Comparison of ENCODE assay signal across 21 cellular contexts in genomic region chr11:75152090-75152489, GRCh38. TPM values are rescaled to one million over a fixed set of nuclear protein-coding genes. Genes with fewer than 3 reads are reported as not detected.
DNase-seq lines count a peak whose midpoint lies in the region; ATAC-seq and TF ChIP-seq lines count a peak whose summit lies in the region.
"Had no signal": no experiment of that assay in that cellular context is flagged by ENCODE, and none has a peak within 500 bp of the region (broad histone marks: within the 10 kb centered on the region; RNA-seq: fewer than 3 reads in every experiment).

No MANE protein-coding gene starts in this region.

- no peak overlapping the region for H3K27ac Mint-ChIP-seq in MCF 10A (ENCODE audit: low read depth, unreplicated experiment)
- H3K27ac Mint-ChIP-seq: activated B cell treated with CpG ODN at 0.5 μM for 24 hours, IgD-negative memory B cell, natural killer cell had no signal

- ATAC-seq in left lung: no peak
- ATAC-seq in upper lobe of right lung: no peak
- ATAC-seq in GM19397 (IDR thresholded peaks at IDR 0.05; ENCODE audit: unreplicated experiment): no peak
- ATAC-seq: natural killer cell had no signal

- CTCF ChIA-PET in MCF 10A (lab: Yijun Ruan, JAX): interaction anchor here (0.8 to 4.3 kb wide), 2 partner anchors 11 to 107 kb away, joined by 3 to 18 read pairs; no protein-coding TSS in a partner anchor

- peaks cover 6% of the 10 kb centered on the region for H3K4me1 Mint-ChIP-seq in MCF 10A (ENCODE audit: insufficient read depth, unreplicated experiment)
- H3K4me1 Mint-ChIP-seq: activated B cell treated with CpG ODN at 0.5 μM for 24 hours, IgD-negative memory B cell, natural killer cell had no signal

- 40 to 65% methylated on average over 6 of the region's 6 CpGs for WGBS in sigmoid colon, 2 donors

- peaks cover 27% of the 10 kb centered on the region for H3K27me3 Mint-ChIP-seq in MCF 10A (ENCODE audit: insufficient read depth, unreplicated experiment)

- no peaks in the 10 kb centered on the region for H3K36me3 ChIP-seq in breast epithelium
- peaks cover 0 to 7% of the 10 kb centered on the region in 2 donors for H3K36me3 ChIP-seq in left lung
- H3K36me3 ChIP-seq in sigmoid colon: no peaks in the 10 kb centered on the region
- no peaks in the 10 kb centered on the region for H3K36me3 ChIP-seq in upper lobe of right lung
- H3K36me3 ChIP-seq: BLaER1 had no signal

- intact Hi-C loops in breast epithelium (cut with DNase I; ENCODE audit: low total_unique reads) (no loop called here), MCF 10A (cut with micrococcal nuclease) (no loop called here), left lung (cut with DNase I) (no loop called here), sigmoid colon (cut with DNase I) (no loop called here), upper lobe of right lung (cut with DNase I) (no loop called here)

- no TSS peak for BruUV-seq in MCF 10A (replicated peaks; lab: Mats Ljungman, UMichigan)

- H3K27ac ChIP-seq in breast epithelium (no peak overlapping the region), left lung (peak overlapping the region; percentile 26 to 46), sigmoid colon (peak overlapping the region in 2 of 4 donors; percentile 33 to 38), upper lobe of right lung (peak overlapping the region; percentile 61)
- H3K27ac ChIP-seq: BLaER1 had no signal

- H3K4me3 ChIP-seq in breast epithelium: peak overlapping the region; percentile 13 to 48 (median 28)
- H3K4me3 ChIP-seq in left lung: peak overlapping the region; percentile 21 to 53
- H3K4me3 ChIP-seq in sigmoid colon: peak overlapping the region in 3 of 4 donors; percentile 17 to 37 (median 30)
- peak overlapping the region; percentile 52 for H3K4me3 ChIP-seq in upper lobe of right lung
- H3K4me3 ChIP-seq: BLaER1 had no signal

- no peak overlapping the region for H3K4me3 Mint-ChIP-seq in MCF 10A (ENCODE audit: unreplicated experiment)
- H3K4me3 Mint-ChIP-seq: activated B cell treated with CpG ODN at 0.5 μM for 24 hours; natural killer cell; T-helper 1 cell treated with Interleukin-12 subunit alpha and Interleukin-12 subunit beta and Interleukin-4 antibody, amounts not matched to agents 30 μg/mL and 1 μg/mL, for 36 hours had no signal

- TF ChIP-seq EP300 in sigmoid colon (IDR thresholded peaks at IDR 0.05): no peak

- no peaks in the 10 kb centered on the region for H3K4me1 ChIP-seq in breast epithelium
- peaks cover 4 to 68% of the 10 kb centered on the region in 2 donors for H3K4me1 ChIP-seq in left lung
- no peaks in the 10 kb centered on the region for H3K4me1 ChIP-seq in sigmoid colon
- H3K4me1 ChIP-seq in upper lobe of right lung: peaks cover 19% of the 10 kb centered on the region

- H3K9me3 Mint-ChIP-seq in MCF 10A (ENCODE audit: unreplicated experiment): no peaks in the 10 kb centered on the region
- H3K9me3 Mint-ChIP-seq: activated B cell treated with CpG ODN at 0.5 μM for 24 hours; IgD-negative memory B cell; natural killer cell; T-helper 1 cell treated with Interleukin-12 subunit alpha and Interleukin-12 subunit beta and Interleukin-4 antibody, amounts not matched to agents 30 μg/mL and 1 μg/mL, for 36 hours had no signal

- TF ChIP-seq POLR2A in breast epithelium (IDR thresholded peaks at IDR 0.05) (no peak), sigmoid colon (IDR thresholded peaks at IDR 0.05) (no peak)

- no peaks in the 10 kb centered on the region for H3K27me3 ChIP-seq in breast epithelium
- no peaks in the 10 kb centered on the region for H3K27me3 ChIP-seq in left lung
- no peaks in the 10 kb centered on the region for H3K27me3 ChIP-seq in sigmoid colon
- H3K27me3 ChIP-seq in upper lobe of right lung: no peaks in the 10 kb centered on the region
- H3K27me3 ChIP-seq: BLaER1 had no signal

- H3K9me3 ChIP-seq in breast epithelium (no peaks in the 10 kb centered on the region), left lung (no peaks in the 10 kb centered on the region), sigmoid colon (no peaks in the 10 kb centered on the region), upper lobe of right lung (no peaks in the 10 kb centered on the region)
- H3K9me3 ChIP-seq: BLaER1 had no signal

- POLR2A ChIA-PET in MCF 10A (lab: Yijun Ruan, JAX): no interaction called here

- DNase-seq in breast epithelium (ENCODE audit: low spot score in 2 of 2) (no peak), MCF 10A (ENCODE audit: unreplicated experiment) (no peak), left lung (no peak), sigmoid colon (no peak), upper lobe of right lung (no peak), OCI-M2 (lab: John Stamatoyannopoulos, UW; ENCODE audit: unreplicated experiment) (no peak), cortex of kidney (lab: John Stamatoyannopoulos, UW) (no peak)
- DNase-seq: activated B cell treated with CpG ODN at 0.5 μM for 24 hours; activated effector memory CD4-positive, alpha-beta T cell treated with anti-CD3 and anti-CD28 coated beads, Interleukin-2, amount 50 U/mL, for 16 hours; hippocampal formation; kidney glomerular epithelial cell; natural killer cell had no signal

- TF ChIP-seq CTCF in breast epithelium (IDR thresholded peaks at IDR 0.05) (no peak), MCF 10A (IDR thresholded peaks at IDR 0.05; ENCODE audit: unreplicated experiment) (no peak), left lung (IDR thresholded peaks at IDR 0.05) (no peak), sigmoid colon (IDR thresholded peaks at IDR 0.05) (no peak), upper lobe of right lung (IDR thresholded peaks at IDR 0.05) (no peak)

- H3K36me3 Mint-ChIP-seq in MCF 10A (ENCODE audit: insufficient read depth, unreplicated experiment): no peaks in the 10 kb centered on the region
- H3K36me3 Mint-ChIP-seq: IgD-negative memory B cell, natural killer cell had no signal

RNA-seq across cellular contexts. Expression of gene SLCO2B1, which starts 1.2 kb away (rescaled TPM):
- total RNA-seq in breast epithelium (10 to 100 TPM; 23.9 to 86.9 (median 32.3) TPM), MCF 10A (2022) (not detected in 2 replicates), left lung (100 to 1,000 TPM; 145 to 220 TPM), sigmoid colon (10 to 100 TPM; 19.4 to 31.7 (median 29.6) TPM), upper lobe of right lung (204 TPM)
- polyA plus RNA-seq in sigmoid colon: 10 to 100 TPM in 2 of 3 donors, 1 to 10 TPM in 1; 7.8 to 47.0 (median 22.4) TPM
- total RNA-seq: H1, natural killer cell had no signal
- polyA plus RNA-seq: IgD-negative memory B cell had no signal

RNA-seq across cellular contexts. Expression of gene OR2AT4, which starts 55.4 kb away (rescaled TPM):
- total RNA-seq in breast epithelium: not detected
- total RNA-seq in MCF 10A (2022): not detected in 2 replicates
- not detected for total RNA-seq in left lung
- not detected for total RNA-seq in sigmoid colon
- polyA plus RNA-seq in sigmoid colon: not detected
- total RNA-seq in upper lobe of right lung: not detected
- total RNA-seq: A172, activated B cell treated with CpG ODN at 0.5 μM for 24 hours, aorta, H1, natural killer cell, pulmonary artery endothelial cell, ureter had no signal
- polyA plus RNA-seq: H1, IgD-negative memory B cell had no signal

Comparison
In these comparisons a context has a peak if more than half of its experiments do, and no peak if none do; other contexts are left out.
1. RNA of gene SLCO2B1, which starts 1.2 kb away (total RNA-seq): 145 to 220 TPM in left lung, 204 TPM in upper lobe of right lung (single experiment), 23.9 to 86.9 TPM in breast epithelium and 19.4 to 31.7 TPM in sigmoid colon; not detected in MCF 10A; every median in the first group is over 10 times any median in the second.
2. H3K27ac ChIP-seq: peak in left lung (2 of 2) and upper lobe of right lung (single experiment); none in breast epithelium (0 of 2).
3. Peak in every context shown above with its lines, with median percentiles within 50 percentile points of each other: H3K4me3 ChIP-seq.